20 cellular contexts compared by ENCODE assay signal in the genomic region with DNA sequence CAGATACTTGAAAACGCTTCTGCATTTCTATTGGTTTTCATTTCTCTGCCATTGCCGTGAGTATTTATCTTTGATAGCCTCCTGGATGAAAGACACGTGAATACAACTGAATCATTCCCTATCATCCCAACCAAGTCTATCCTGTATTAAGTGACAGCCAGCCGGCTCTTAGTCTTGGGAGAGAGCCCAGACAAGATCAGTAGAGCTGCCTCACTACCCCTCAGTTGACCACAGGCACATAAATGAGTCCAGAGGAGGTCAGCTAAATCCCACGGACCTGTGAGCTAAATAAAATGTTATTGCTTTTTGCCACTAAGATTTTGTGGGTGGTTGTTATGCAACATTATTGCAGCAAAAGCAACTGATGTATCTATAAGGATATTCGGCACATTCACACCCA.
"Had no signal": no experiment of that assay in that cellular context is flagged by ENCODE, and none has a peak within 500 bp of the region (broad histone marks: within the 10 kb centered on the region; RNA-seq: fewer than 3 reads in every experiment).

No MANE protein-coding gene starts in this region.

- H3K4me1 ChIP-seq: left lung, upper lobe of left lung had no signal

- H3K27ac ChIP-seq: left lung, ovary had no signal

- DNase-seq: activated CD4-positive, alpha-beta T cell treated with anti-CD3 and anti-CD28 coated beads for 36 hours; activated CD4-positive, alpha-beta T cell treated with anti-CD3 and anti-CD28 coated beads, Interleukin-2, amount 50 U/mL, for 4 hours; activated CD4-positive, CD25-positive, alpha-beta regulatory T cell; activated naive CD4-positive, alpha-beta T cell; activated T-cell treated with anti-CD3 and anti-CD28 coated beads for 4 hours; activated T-cell treated with anti-CD3 and anti-CD28 coated beads, Interleukin-2, amount 50 U/mL, for 72 hours; aorta; cortex of kidney; foreskin melanocyte; kidney glomerular epithelial cell; left lung; naive B cell; ovary; retina; stimulated activated CD4-positive, alpha-beta T cell treated with anti-CD3 and anti-CD28 coated beads, Interleukin-2, amount 100 ng/mL, for 48 hours; stimulated activated naive CD4-positive, alpha-beta T cell treated with Interleukin-2 at 50 U/mL for 16 hours; T-helper 1 cell; upper lobe of left lung had no signal

- H3K4me3 ChIP-seq: esophagus muscularis mucosa, left lung, lung, ovary, upper lobe of left lung had no signal

- H3K27me3 ChIP-seq: esophagus muscularis mucosa, left lung, ovary, upper lobe of left lung had no signal

- H3K9me3 ChIP-seq: esophagus muscularis mucosa, ovary, upper lobe of left lung had no signal

- H3K36me3 ChIP-seq: esophagus muscularis mucosa, left lung, ovary, upper lobe of left lung had no signal
